23 cellular contexts compared by ENCODE assay signal in genomic region chr19:32342695-32343094, GRCh38. TPM values are rescaled to one million over a fixed set of nuclear protein-coding genes. Genes with fewer than 3 reads are reported as not detected.
DNase-seq lines count a peak whose midpoint lies in the region; ATAC-seq, FAIRE-seq and TF ChIP-seq lines count a peak whose summit lies in the region.
"Had no signal": no experiment of that assay in that cellular context is flagged by ENCODE, and none has a peak within 500 bp of the region (broad histone marks: within the 10 kb centered on the region; RNA-seq: fewer than 3 reads in every experiment).

No MANE protein-coding gene starts in this region.

- peak overlapping the region; percentile 61 for H3K4me3 Mint-ChIP-seq in CD4-positive, alpha-beta T cell
- peak overlapping the region; percentile 66 for H3K4me3 Mint-ChIP-seq in neural crest cell
- no peak overlapping the region for H3K4me3 Mint-ChIP-seq in activated CD4-positive, alpha-beta T cell treated with anti-CD3 and anti-CD28 coated beads, Interleukin-2, amount 10 ng/mL, durations not matched to agents 7 days and 5 days
- H3K4me3 Mint-ChIP-seq: B cell; CD4-positive, alpha-beta memory T cell had no signal

- H3K4me1 ChIP-seq in K562 (replicated peaks in 1 of 2; ENCODE audit: control insufficient read depth in 2 of 2, insufficient read depth in 2 of 2, low read length in 2 of 2): peaks cover 0 to 11% of the 10 kb centered on the region in 2 experiments; a peak in 3 of 5 replicates

- CTCF ChIA-PET in CD4-positive, alpha-beta T cell (lab: Charles Lee): no interaction called here
- CTCF ChIA-PET in K562 (lab: Yijun Ruan, JAX; ENCODE audit: low intra/inter-chr PET ratio): interaction anchor here (1.5 kb wide), 1 partner anchor 228 kb away, joined by 3 read pairs; no protein-coding TSS in a partner anchor
- CTCF ChIA-PET in activated CD4-positive, alpha-beta T cell treated with anti-CD3 and anti-CD28 coated beads, Interleukin-2, amount 10 ng/mL, durations not matched to agents 7 days and 5 days (lab: Charles Lee): interaction anchor here (0.9 kb wide), 1 partner anchor 13 kb away, joined by 3 read pairs; no protein-coding TSS in a partner anchor

- H3K9me3 ChIP-seq in CD4-positive, alpha-beta T cell (ENCODE audit: control insufficient read depth, low read length): no peaks in the 10 kb centered on the region
- peaks cover 3% of the 10 kb centered on the region; the same call in 1 of the 2 replicates for H3K9me3 ChIP-seq in K562 (replicated peaks; ENCODE audit: control insufficient read depth, insufficient read depth, low read depth, low read length)
- H3K9me3 ChIP-seq: A549 had no signal

- WGBS in K562 (ENCODE audit: insufficient coverage, low coverage, missing lambda C conversion rate): 28% methylated on average over 2 of the region's 2 CpGs

- H3K27me3 ChIP-seq in CD4-positive, alpha-beta T cell (ENCODE audit: control insufficient read depth, insufficient read depth, low read length): no peaks in the 10 kb centered on the region
- no peaks in the 10 kb centered on the region for H3K27me3 ChIP-seq in K562 (ENCODE audit: control insufficient read depth in 2 of 2, insufficient read depth in 2 of 2, low read length in 2 of 2)

- no peaks in the 10 kb centered on the region for H3K9me1 ChIP-seq in K562 (ENCODE audit: control insufficient read depth, insufficient read depth, low read length)

- no peak for DNase-seq in CD4-positive, alpha-beta T cell
- DNase-seq in K562 (ENCODE audit: extremely low read depth in 1 of 4, low spot score in 3 of 4) (no peak), neural crest cell (ENCODE audit: low read depth, low spot score) (no peak), HPDE6-E6E7 (ENCODE audit: extremely low spot score) (no peak)
- no peak for DNase-seq in activated CD4-positive, alpha-beta T cell treated with anti-CD3 and anti-CD28 coated beads, Interleukin-2, amount 10 ng/mL, durations not matched to agents 7 days and 5 days
- DNase-seq: AML-193; CD4-positive, alpha-beta memory T cell; CD8-positive, alpha-beta memory T cell; COR-L47; DMS 273 treated with DMSO at 0.1 percent for 48 hours; DMS153; DMS53; DMS79; DND-41; EL; GDM1 had no signal

- H3K36me3 ChIP-seq in K562 (ENCODE audit: control insufficient read depth, insufficient read depth, low read length): peaks cover 6% of the 10 kb centered on the region

- no peak overlapping the region for H3K27ac Mint-ChIP-seq in CD4-positive, alpha-beta T cell
- H3K27ac Mint-ChIP-seq in neural crest cell (ENCODE audit: unreplicated experiment): no peak overlapping the region
- H3K27ac Mint-ChIP-seq in activated CD4-positive, alpha-beta T cell treated with anti-CD3 and anti-CD28 coated beads, Interleukin-2, amount 10 ng/mL, durations not matched to agents 7 days and 5 days: no peak overlapping the region
- H3K27ac Mint-ChIP-seq: B cell; CD4-positive, alpha-beta memory T cell had no signal

- no peak overlapping the region for H2AFZ ChIP-seq in K562 (ENCODE audit: low read depth, low read length)

- no peak overlapping the region for H3K27ac ChIP-seq in CD4-positive, alpha-beta T cell (ENCODE audit: low read depth, low read length)
- H3K27ac ChIP-seq in K562 (ENCODE audit: extremely low read depth, low read depth, low read length): no peak overlapping the region
- H3K27ac ChIP-seq: A549; BLaER1 treated with 17β-estradiol and CSF1 and Interleukin-3, amounts not matched to agents 10 nM and 100 nM; C4-2B had no signal

- H3K9me3 Mint-ChIP-seq in CD4-positive, alpha-beta T cell: no peaks in the 10 kb centered on the region
- H3K9me3 Mint-ChIP-seq in neural crest cell: peaks cover 3% of the 10 kb centered on the region
- no peaks in the 10 kb centered on the region for H3K9me3 Mint-ChIP-seq in activated CD4-positive, alpha-beta T cell treated with anti-CD3 and anti-CD28 coated beads, Interleukin-2, amount 10 ng/mL, durations not matched to agents 7 days and 5 days
- H3K9me3 Mint-ChIP-seq: CD4-positive, alpha-beta memory T cell; CD8-positive, alpha-beta memory T cell had no signal

- H3K4me1 Mint-ChIP-seq in CD4-positive, alpha-beta T cell (ENCODE audit: low read depth): peaks cover 22% of the 10 kb centered on the region
- peaks cover 24% of the 10 kb centered on the region for H3K4me1 Mint-ChIP-seq in neural crest cell
- H3K4me1 Mint-ChIP-seq in activated CD4-positive, alpha-beta T cell treated with anti-CD3 and anti-CD28 coated beads, Interleukin-2, amount 10 ng/mL, durations not matched to agents 7 days and 5 days: peaks cover 12% of the 10 kb centered on the region

- H3K27me3 Mint-ChIP-seq in CD4-positive, alpha-beta T cell: peaks cover 5% of the 10 kb centered on the region
- no peaks in the 10 kb centered on the region for H3K27me3 Mint-ChIP-seq in neural crest cell (ENCODE audit: low read depth)
- peaks cover 6% of the 10 kb centered on the region for H3K27me3 Mint-ChIP-seq in activated CD4-positive, alpha-beta T cell treated with anti-CD3 and anti-CD28 coated beads, Interleukin-2, amount 10 ng/mL, durations not matched to agents 7 days and 5 days
- H3K27me3 Mint-ChIP-seq: B cell had no signal

- no peak overlapping the region for H3K9ac ChIP-seq in K562 (ENCODE audit: insufficient read depth in 1 of 2, low read depth in 2 of 2, low read length in 2 of 2)
- H3K9ac ChIP-seq: BLaER1 treated with 17β-estradiol and CSF1 and Interleukin-3, amounts not matched to agents 10 nM and 100 nM had no signal

- POLR2A ChIA-PET in CD4-positive, alpha-beta T cell (lab: Charles Lee): no interaction called here
- POLR2A ChIA-PET in K562 (lab: Yijun Ruan, JAX): no interaction called here
- POLR2A ChIA-PET in activated CD4-positive, alpha-beta T cell treated with anti-CD3 and anti-CD28 coated beads, Interleukin-2, amount 10 ng/mL, durations not matched to agents 7 days and 5 days (lab: Charles Lee): no interaction called here

- H3K4me3 ChIP-seq in K562: no peak overlapping the region
- H3K4me3 ChIP-seq: A549; BLaER1 treated with 17β-estradiol and CSF1 and Interleukin-3, amounts not matched to agents 10 nM and 100 nM; GM12878 had no signal

- intact Hi-C loops in CD4-positive, alpha-beta T cell (cut with DNase I, micrococcal nuclease): loop anchor here (1.0 to 10.0 kb wide), 5 partner anchors 62 to 998 kb away; partner anchors contain the start of genes ANKRD27 (in 1 of the 2), DPY19L3 (in 1 of the 2), GPATCH1 (in 1 of the 2) and RGS9BP (in 1 of the 2)
- intact Hi-C loops in K562 (cut with micrococcal nuclease): no loop called here

- TF ChIP-seq EP300 in K562 (IDR thresholded peaks at IDR 0.05; ENCODE audit: low read length): no peak

- ATAC-seq in CD4-positive, alpha-beta T cell (ENCODE audit: poor library complexity): no peak
- no peak for ATAC-seq in K562
- ATAC-seq: A549, GM12878 had no signal

- in situ Hi-C loops in K562 (cut with MboI): no loop called here

- H4K20me1 ChIP-seq in K562 (replicated peaks; ENCODE audit: control insufficient read depth, insufficient read depth, low read length): no peaks in the 10 kb centered on the region

- H3K36me3 Mint-ChIP-seq in CD4-positive, alpha-beta T cell (ENCODE audit: low read depth): peaks cover 23% of the 10 kb centered on the region
- no peaks in the 10 kb centered on the region for H3K36me3 Mint-ChIP-seq in neural crest cell (ENCODE audit: low read depth)
- peaks cover 10% of the 10 kb centered on the region for H3K36me3 Mint-ChIP-seq in activated CD4-positive, alpha-beta T cell treated with anti-CD3 and anti-CD28 coated beads, Interleukin-2, amount 10 ng/mL, durations not matched to agents 7 days and 5 days (ENCODE audit: low read depth)

- peaks cover 23% of the 10 kb centered on the region for H3K79me2 ChIP-seq in K562 (ENCODE audit: control insufficient read depth, insufficient read depth, low read length)

- TF ChIP-seq POLR2A in K562 (conservative IDR thresholded peaks at IDR 0.05): no peak

- FAIRE-seq in K562 (lab: Jason Lieb, UNC): no peak
- FAIRE-seq: GM12878, GM12892, GM18507 had no signal

- H3K4me2 ChIP-seq in K562 (ENCODE audit: insufficient read depth, low read length): no peak overlapping the region
- H3K4me2 ChIP-seq: A549; BLaER1 treated with 17β-estradiol and CSF1 and Interleukin-3, amounts not matched to agents 10 nM and 100 nM had no signal

- no peak for TF ChIP-seq RAD21 in K562 (CRISPR knock-in tag; conservative IDR thresholded peaks at IDR 0.05 in 1 of 2, IDR thresholded peaks at IDR 0.05 in 1 of 2)

- BruUV-seq in K562 (replicated peaks; lab: Mats Ljungman, UMichigan): no TSS peak

- no peak for TF ChIP-seq CTCF in CD4-positive, alpha-beta T cell (IDR thresholded peaks at IDR 0.05)
- TF ChIP-seq CTCF in K562 (IDR thresholded peaks at IDR 0.05 in 2 of 3, conservative IDR thresholded peaks at IDR 0.05 in 1 of 3; ENCODE audit: insufficient read depth in 2 of 3, low read depth in 1 of 3, low read length in 3 of 3) (no peak), neural crest cell (conservative IDR thresholded peaks at IDR 0.05) (no peak)

RNA-seq across cellular contexts. Expression of gene ZNF507, which starts 2.7 kb away (rescaled TPM):
- 10 to 100 TPM; 30.4 to 31.3 TPM for total RNA-seq in CD4-positive, alpha-beta T cell
- 20.4 and 74.7 TPM in 2 replicates for total RNA-seq in K562 (2011; cell fraction: chromatin; rRNA removed; ENCODE audit: low replicate concordance)
- total RNA-seq in K562 (2011; cell fraction: nucleolus; rRNA removed): 9.5 and 13.7 TPM in 2 replicates
- total RNA-seq in K562 (2011; cell fraction: nucleoplasm; rRNA removed): 27.4 and 35.9 TPM in 2 replicates
- total RNA-seq in K562 (2014; rRNA removed) (7.8 and 9.2 TPM in 2 replicates), K562 (2014; rRNA removed; fragmentation: Illumina TruSeq; extraction: Trizol) (10.4 and 11.8 TPM in 2 replicates), K562 (2015; rRNA removed; fragmentation: Illumina TruSeq; extraction: Trizol) (9.5 and 10.1 TPM in 2 replicates), K562 (2021) (15.1 and 18.1 TPM in 2 replicates), neural crest cell (33.8 and 35.4 TPM in 2 replicates)
- polyA plus RNA-seq in K562 (2011; rRNA removed) (22.4 and 25.0 TPM in 2 replicates), K562 (2014; fragmentation: Illumina TruSeq; extraction: Trizol) (16.8 and 17.8 TPM in 2 replicates), K562 (2014; fragmentation: Nextera tagmentation; extraction: Ambion mirVana) (1 to 10 TPM; 2.9 to 3.2 TPM), K562 (2014; rRNA removed) (11.2 and 12.0 TPM in 2 replicates)
- polyA plus RNA-seq in K562 (2011; cell fraction: cytosol; rRNA removed): 6.0 and 11.1 TPM in 2 replicates
- 17.7 and 20.0 TPM in 2 replicates for polyA plus RNA-seq in K562 (2011; cell fraction: nucleus; rRNA removed)
- polyA plus RNA-seq in K562 (2012): 7.5 and 8.7 TPM in 2 replicates
- polyA minus RNA-seq in K562 (2011; rRNA and poly(A)+ RNA removed): 45.8 and 57.4 TPM in 2 replicates
- polyA minus RNA-seq in K562 (2011; cell fraction: cytosol; rRNA and poly(A)+ RNA removed): 12.8 and 13.5 TPM in 2 replicates
- polyA minus RNA-seq in K562 (2011; cell fraction: nucleus; rRNA and poly(A)+ RNA removed): 18.2 and 29.5 TPM in 2 replicates
- total RNA-seq in activated CD4-positive, alpha-beta T cell treated with anti-CD3 and anti-CD28 coated beads, Interleukin-2, amount 10 ng/mL, durations not matched to agents 7 days and 5 days: 10 to 100 TPM; 30.4 to 33.3 TPM
